8 cellular contexts compared by ENCODE assay signal in the genomic region with DNA sequence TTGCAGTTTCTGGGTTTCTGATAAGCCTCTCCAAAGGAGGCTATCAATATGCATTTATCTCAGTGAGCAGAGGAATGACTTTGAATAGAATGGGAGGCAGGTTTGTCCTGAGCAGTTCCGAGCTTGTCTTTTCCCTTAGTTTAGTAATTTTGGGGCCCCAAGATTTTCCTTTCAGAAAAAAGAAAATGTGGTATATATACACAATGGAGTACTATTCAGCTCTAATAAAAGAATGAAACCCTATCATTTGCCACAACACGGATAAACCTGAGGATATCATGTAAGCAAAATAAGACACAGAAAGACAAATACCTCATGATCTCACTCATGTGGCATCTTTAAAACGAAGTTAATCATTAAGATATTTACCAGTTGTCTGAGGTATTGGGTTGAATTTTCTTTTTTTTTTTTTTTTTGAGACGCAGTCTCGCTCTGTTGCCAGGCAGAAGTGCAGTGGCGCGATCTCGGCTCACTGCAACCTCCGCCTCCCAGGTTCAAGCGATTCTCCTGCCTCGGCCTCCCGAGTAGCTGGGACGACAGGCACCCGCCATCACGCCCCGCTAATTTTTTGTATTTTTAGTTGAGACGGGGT. TPM values are rescaled to one million over a fixed set of nuclear protein-coding genes. Genes with fewer than 3 reads are reported as not detected.
DNase-seq lines count a peak whose midpoint lies in the region; ATAC-seq and TF ChIP-seq lines count a peak whose summit lies in the region.

No MANE protein-coding gene starts in this region.

- H3K27me3 Mint-ChIP-seq in activated T-cell treated with anti-CD3 and anti-CD28 coated beads, Interleukin-2, amount 50 U/mL, for 72 hours (ENCODE audit: low read depth): no peaks in the 10 kb centered on the region
- H3K27me3 Mint-ChIP-seq in chondrocyte (ENCODE audit: low read depth): no peaks in the 10 kb centered on the region

- H3K27me3 ChIP-seq in Loucy (ENCODE audit: insufficient read depth, low read length, poor library complexity, severe bottlenecking): no peaks in the 10 kb centered on the region
- H3K27me3 ChIP-seq in mesendoderm (ENCODE audit: insufficient read depth, low read length, poor library complexity): no peaks in the 10 kb centered on the region
- no peaks in the 10 kb centered on the region for H3K27me3 ChIP-seq in aorta (ENCODE audit: control insufficient read depth in 1 of 2, insufficient read depth in 2 of 2, low read length in 1 of 2)

- no peak overlapping the region for H2AK5ac ChIP-seq in mesendoderm (ENCODE audit: low read length)

- H3K9me2 ChIP-seq in Loucy (replicated peaks; ENCODE audit: low read depth, low read length): no peaks in the 10 kb centered on the region

- peaks cover 2 to 4% of the 10 kb centered on the region in 2 donors for H3K9me3 Mint-ChIP-seq in activated T-cell treated with anti-CD3 and anti-CD28 coated beads, Interleukin-2, amount 50 U/mL, for 72 hours
- no peaks in the 10 kb centered on the region for H3K9me3 Mint-ChIP-seq in chondrocyte (ENCODE audit: low read depth)

- no peak for TF ChIP-seq CTCF in Loucy (conservative IDR thresholded peaks at IDR 0.05; ENCODE audit: low read length)
- TF ChIP-seq CTCF in chondrocyte (IDR thresholded peaks at IDR 0.05): no peak

- H3K4me2 ChIP-seq in Loucy (ENCODE audit: low read depth, low read length, poor library complexity, severe bottlenecking): peak overlapping the region; percentile 75
- peak overlapping the region; percentile 10 for H3K4me2 ChIP-seq in mesendoderm (ENCODE audit: low read length)

- peaks cover 29% of the 10 kb centered on the region for H3K4me1 ChIP-seq in Loucy (ENCODE audit: insufficient read depth, low read length, poor library complexity, severe bottlenecking)
- H3K4me1 ChIP-seq in mesendoderm (ENCODE audit: control insufficient read depth, low read depth, low read length): peaks cover 6% of the 10 kb centered on the region
- peaks cover 0 to 5% of the 10 kb centered on the region in 2 donors for H3K4me1 ChIP-seq in aorta (ENCODE audit: control insufficient read depth in 1 of 2, insufficient read depth in 2 of 2, low read length in 2 of 2)

- H3K27ac ChIP-seq in mesendoderm (ENCODE audit: low read depth, low read length) (no peak overlapping the region), aorta (ENCODE audit: low read depth in 1 of 2, low read length in 2 of 2) (no peak overlapping the region)

- H4K5ac ChIP-seq in mesendoderm (ENCODE audit: low read length): no peak overlapping the region

- H3K79me1 ChIP-seq in mesendoderm (ENCODE audit: low read length): peaks cover 22% of the 10 kb centered on the region

- H3K56ac ChIP-seq in mesendoderm (ENCODE audit: low read length): peak overlapping the region; percentile 67

- H3K9ac ChIP-seq in Loucy (ENCODE audit: low read depth, low read length, poor library complexity, severe bottlenecking): peak overlapping the region; percentile 93
- peak overlapping the region; percentile 64 for H3K9ac ChIP-seq in mesendoderm (ENCODE audit: low read length)

- intact Hi-C loops in aorta (cut with DNase I): no loop called here

- H2BK120ac ChIP-seq in mesendoderm (ENCODE audit: low read depth, low read length): no peak overlapping the region

- H3K4me1 Mint-ChIP-seq in activated T-cell treated with anti-CD3 and anti-CD28 coated beads, Interleukin-2, amount 50 U/mL, for 72 hours (ENCODE audit: low read depth): peaks cover 29% of the 10 kb centered on the region
- H3K4me1 Mint-ChIP-seq in chondrocyte (ENCODE audit: low read depth): peaks cover 56% of the 10 kb centered on the region

- H3K27ac Mint-ChIP-seq in activated T-cell treated with anti-CD3 and anti-CD28 coated beads, Interleukin-2, amount 50 U/mL, for 72 hours: peak overlapping the region; percentile 85
- peak overlapping the region; percentile 98 for H3K27ac Mint-ChIP-seq in chondrocyte (ENCODE audit: unreplicated experiment)

- H3F3A ChIP-seq in Loucy (ENCODE audit: low read depth): no peaks in the 10 kb centered on the region

- no peak overlapping the region for H2BK5ac ChIP-seq in mesendoderm (ENCODE audit: low read length)

- H2AFZ ChIP-seq in Loucy (ENCODE audit: low read length): peak overlapping the region; percentile 96; the same call in 1 of the 2 replicates

- no peak for DNase-seq in activated T-cell treated with anti-CD3 and anti-CD28 coated beads, Interleukin-2, amount 50 U/mL, for 72 hours
- DNase-seq in activated T-cell treated with anti-CD3 and anti-CD28 coated beads for 4 hours (no peak), chondrocyte (ENCODE audit: low spot score) (no peak), mesendoderm (peak; percentile 45), aorta (no peak), 8988T (no peak), mucosa of gallbladder (ENCODE audit: low spot score) (no peak)

- H3K4me3 Mint-ChIP-seq in activated T-cell treated with anti-CD3 and anti-CD28 coated beads, Interleukin-2, amount 50 U/mL, for 72 hours: peak overlapping the region; percentile 97 to 98
- peak overlapping the region; percentile 95 for H3K4me3 Mint-ChIP-seq in chondrocyte (ENCODE audit: unreplicated experiment)

- H3K36me3 ChIP-seq in Loucy (ENCODE audit: insufficient read depth, low read length) (no peaks in the 10 kb centered on the region), mesendoderm (ENCODE audit: control insufficient read depth, insufficient read depth, low read length) (peaks cover 5% of the 10 kb centered on the region), aorta (ENCODE audit: control insufficient read depth in 1 of 2, insufficient read depth in 2 of 2, low read length in 1 of 2) (peaks cover 0 to 4% of the 10 kb centered on the region in 2 donors)

- H3K23ac ChIP-seq in mesendoderm (ENCODE audit: low read length): no peak overlapping the region

- no peak overlapping the region for H2BK15ac ChIP-seq in mesendoderm (replicated peaks; ENCODE audit: low read depth)

- peaks cover 4% of the 10 kb centered on the region; the same call in 1 of the 2 replicates for H3K9me3 ChIP-seq in Loucy (ENCODE audit: insufficient read depth, low read depth, low read length)
- no peaks in the 10 kb centered on the region for H3K9me3 ChIP-seq in aorta (ENCODE audit: control insufficient read depth, low read length)

- H3K4ac ChIP-seq in mesendoderm (ENCODE audit: low read depth, low read length): no peak overlapping the region

- WGBS in mesendoderm (ENCODE audit: extremely low coverage, insufficient coverage, low lambda C conversion rate): no CpG with 5 or more reads among the region's 17 CpGs
- WGBS in aorta, 2 donors: 6 to 9% methylated on average over 13 to 17 of the region's 17 CpGs

- H3K18ac ChIP-seq in mesendoderm (ENCODE audit: low read length): no peak overlapping the region

- H3K36me3 Mint-ChIP-seq in activated T-cell treated with anti-CD3 and anti-CD28 coated beads, Interleukin-2, amount 50 U/mL, for 72 hours (ENCODE audit: insufficient read depth in 2 of 2): peaks cover 20 to 60% of the 10 kb centered on the region in 2 donors
- H3K36me3 Mint-ChIP-seq in chondrocyte (ENCODE audit: low read depth): peaks cover 11% of the 10 kb centered on the region

- no peak overlapping the region for H4K8ac ChIP-seq in mesendoderm (ENCODE audit: low read depth, low read length)

- H3K79me2 ChIP-seq in Loucy (ENCODE audit: insufficient read depth, low read length) (peaks cover 65% of the 10 kb centered on the region), mesendoderm (ENCODE audit: control insufficient read depth, insufficient read depth, low read length) (peaks cover 39% of the 10 kb centered on the region)

- H3K4me3 ChIP-seq in Loucy (ENCODE audit: low read length, poor library complexity, severe bottlenecking) (peak overlapping the region; percentile 92), mesendoderm (ENCODE audit: low read length) (peak overlapping the region; percentile 70), aorta (ENCODE audit: low read length in 2 of 2) (peak overlapping the region; percentile 3 to 97)

- ATAC-seq in activated T-cell treated with anti-CD3 and anti-CD28 coated beads, Interleukin-2, amount 50 U/mL, for 72 hours (replicated peaks in 1 of 2): no peak
- ATAC-seq in aorta (ENCODE audit: low FRiP score): peak; percentile 3

- peaks cover 11% of the 10 kb centered on the region for H4K20me1 ChIP-seq in Loucy (ENCODE audit: insufficient read depth, low read length, poor library complexity, severe bottlenecking)

RNA-seq across cellular contexts. Expression of a gene that starts 0.5 kb away (rescaled TPM):
- total RNA-seq in activated T-cell treated with anti-CD3 and anti-CD28 coated beads, Interleukin-2, amount 50 U/mL, for 72 hours: 10 to 100 TPM; 45.8 to 46.8 TPM
- total RNA-seq in chondrocyte (17.2 to 24.6 TPM (median 18.6 TPM) in 3 replicates), aorta (10 to 100 TPM; 26.4 to 33.7 TPM), mucosa of gallbladder (29.7 TPM)
- 36.1 TPM for polyA plus RNA-seq in mesendoderm (2013, experiment 1 of 2)
- 37.7 TPM for polyA plus RNA-seq in mesendoderm (2013, experiment 2 of 2)
- polyA plus RNA-seq in aorta: 10 to 100 TPM; 13.6 to 13.9 TPM

RNA-seq across cellular contexts. Expression of a gene that starts 0.6 kb away (rescaled TPM):
- 10 to 100 TPM; 64.8 to 80.8 TPM for total RNA-seq in activated T-cell treated with anti-CD3 and anti-CD28 coated beads, Interleukin-2, amount 50 U/mL, for 72 hours
- total RNA-seq in chondrocyte (48.8 to 67.1 TPM (median 55.2 TPM) in 3 replicates), aorta (10 to 100 TPM; 45.3 to 72.1 TPM), mucosa of gallbladder (74.8 TPM)
- polyA plus RNA-seq in mesendoderm (2013, experiment 1 of 2): 22.2 TPM
- polyA plus RNA-seq in mesendoderm (2013, experiment 2 of 2): 20.2 TPM
- polyA plus RNA-seq in aorta: 10 to 100 TPM; 13.4 to 45.1 TPM
